ENCODE assay signal across 8 cellular contexts in genomic region chr19:1653300-1653628, GRCh38. TPM values are rescaled to one million over a fixed set of nuclear protein-coding genes. Genes with fewer than 3 reads are reported as not detected.
A peak's percentile ranks its signal among the peaks of the same experiment; 100 is the strongest.
DNase-seq lines count a peak whose midpoint lies in the region; ATAC-seq, FAIRE-seq and TF ChIP-seq lines count a peak whose summit lies in the region.

No MANE protein-coding gene starts in this region.

- H3K27ac Mint-ChIP-seq in naive B cell = peak overlapping the region; percentile 93 to 98 (median 97)

- no peaks in the 10 kb centered on the region for H3K27me3 Mint-ChIP-seq in naive B cell

- H3K9me3 ChIP-seq in AG04450 (ENCODE audit: control insufficient read depth, insufficient read depth, low read length) = no peaks in the 10 kb centered on the region; the same call in 1 of the 2 replicates
- H3K9me3 ChIP-seq in Karpas-422 (ENCODE audit: low read length) = no peaks in the 10 kb centered on the region
- no peaks in the 10 kb centered on the region for H3K9me3 ChIP-seq in duodenal mucosa (ENCODE audit: control insufficient read depth in 1 of 2, low read length in 2 of 2)

- ATAC-seq in naive B cell (ENCODE audit: low read depth in 2 of 2) (no peak), HG03139 (IDR thresholded peaks at IDR 0.05; ENCODE audit: unreplicated experiment) (no peak)

- peaks cover 39 to 56% (median 49%) of the 10 kb centered on the region in 3 donors for H3K4me1 Mint-ChIP-seq in naive B cell

- TF ChIP-seq CTCF in AG04450 (IDR thresholded peaks at IDR 0.05; ENCODE audit: low read depth, low read length) = no peak
- TF ChIP-seq CTCF in D721Med (IDR thresholded peaks at IDR 0.05; ENCODE audit: insufficient read depth, missing control alignments) = no peak

- H3K9me3 Mint-ChIP-seq in naive B cell = no peaks in the 10 kb centered on the region

- H3K4me2 ChIP-seq in Karpas-422 (ENCODE audit: low read depth, low read length, poor library complexity, severe bottlenecking) = peak overlapping the region; percentile 78

- H3K4me3 Mint-ChIP-seq in naive B cell = peak overlapping the region; percentile 73 to 94 (median 90)

- no peak for FAIRE-seq in D721Med (lab: Jason Lieb, UNC)

- POLR2A ChIA-PET in AG04450 (lab: Yijun Ruan, JAX) = interaction anchor here (0.6 to 1.0 kb wide), 4 partner anchors 47 to 144 kb away, joined by 3 read pairs; partner anchors contain the start of genes MBD3 and UQCR11

- no peaks in the 10 kb centered on the region for H3K36me3 Mint-ChIP-seq in naive B cell

- H3K4me1 ChIP-seq in Karpas-422 (ENCODE audit: low read length) (peaks cover 37% of the 10 kb centered on the region), duodenal mucosa (ENCODE audit: control insufficient read depth in 1 of 2, insufficient read depth in 2 of 2, low read length in 2 of 2) (peaks cover 0 to 3% of the 10 kb centered on the region in 2 donors)

- H2AFZ ChIP-seq in Karpas-422 (ENCODE audit: low read length) = peak overlapping the region; percentile 100

- DNase-seq in AG04450 (ENCODE audit: low read depth, low spot score) (no peak), Karpas-422 (no peak), naive B cell (no peak), D721Med (ENCODE audit: insufficient read length, low spot score) (no peak), NCI-H524 treated with DMSO at 0.1 percent for 48 hours (lab: John Stamatoyannopoulos, UW) (no peak)
- DNase-seq in activated CD4-positive, alpha-beta T cell treated with anti-CD3 and anti-CD28 coated beads for 4 hours = no peak

- no peaks in the 10 kb centered on the region for H3K9me2 ChIP-seq in Karpas-422 (replicated peaks; ENCODE audit: insufficient read depth, low read length)

- H3K36me3 ChIP-seq in Karpas-422 (ENCODE audit: insufficient read depth, low read length) = peaks cover 7% of the 10 kb centered on the region; the same call in 1 of the 2 replicates
- H3K36me3 ChIP-seq in duodenal mucosa (ENCODE audit: control insufficient read depth in 1 of 2, insufficient read depth in 2 of 2, low read length in 2 of 2) = peaks cover 0 to 6% of the 10 kb centered on the region in 2 donors

- no peaks in the 10 kb centered on the region for H4K20me1 ChIP-seq in Karpas-422 (ENCODE audit: insufficient read depth, low read depth, low read length)

- CTCF ChIA-PET in AG04450 (lab: Charles Lee) = interaction anchor here (0.6 kb wide), 1 partner anchor 19 kb away, joined by 3 read pairs; no protein-coding TSS in a partner anchor

- H3K27me3 ChIP-seq in AG04450 (ENCODE audit: control insufficient read depth, insufficient read depth, low read length) = no peaks in the 10 kb centered on the region
- H3K27me3 ChIP-seq in Karpas-422 (ENCODE audit: low read length) = no peaks in the 10 kb centered on the region
- peaks cover 0 to under 1% of the 10 kb centered on the region in 2 donors for H3K27me3 ChIP-seq in duodenal mucosa (ENCODE audit: control insufficient read depth in 1 of 2, insufficient read depth in 2 of 2, low read length in 2 of 2)

- H3K4me3 ChIP-seq in AG04450 (ENCODE audit: low read depth, low read length) (peak overlapping the region; percentile 62), Karpas-422 (ENCODE audit: low read length) (peak overlapping the region; percentile 91), duodenal mucosa (ENCODE audit: low read depth in 1 of 2, low read length in 2 of 2) (peak overlapping the region; percentile 75 to 77)

- H3K27ac ChIP-seq in AG04450 (ENCODE audit: low read depth, low read length) (peak overlapping the region; percentile 73), Karpas-422 (ENCODE audit: low read length) (no peak overlapping the region; the same call in 1 of the 2 replicates), duodenal mucosa (ENCODE audit: low read depth, low read length) (peak overlapping the region; percentile 44)

- H3K79me2 ChIP-seq in Karpas-422 (ENCODE audit: low read length) = peaks cover 38% of the 10 kb centered on the region

- H3K9ac ChIP-seq in Karpas-422 (ENCODE audit: low read length) (peak overlapping the region; percentile 98), duodenal mucosa (ENCODE audit: low read depth in 1 of 2, low read length in 2 of 2) (peak overlapping the region; percentile 60 to 84)

RNA-seq across cellular contexts. Expression of gene TCF3, which starts 0.8 kb away (rescaled TPM):
- 47.3 and 51.7 TPM in 2 replicates for polyA plus RNA-seq in AG04450 (2011; rRNA removed)
- polyA minus RNA-seq in AG04450 (2011; rRNA and poly(A)+ RNA removed) = 26.7 and 35.4 TPM in 2 replicates
- 91.5 and 284 TPM in 2 replicates for total RNA-seq in Karpas-422 (2014; rRNA removed; shearing (Covaris generic); ENCODE audit: low replicate concordance)
- polyA plus RNA-seq in naive B cell (ENCODE audit: low read depth in 6 of 6) = 10 to 100 TPM; 17.5 to 45.6 (median 24.8) TPM

RNA-seq across cellular contexts. Expression of gene UQCR11, which starts 48.0 kb away (rescaled TPM):
- polyA plus RNA-seq in AG04450 (2011; rRNA removed) (153 and 166 TPM in 2 replicates), naive B cell (ENCODE audit: low read depth in 6 of 6) (100 to 1,000 TPM; 358 to 546 (median 438) TPM)
- polyA minus RNA-seq in AG04450 (2011; rRNA and poly(A)+ RNA removed) = 25.5 and 26.5 TPM in 2 replicates
- total RNA-seq in Karpas-422 (2014; rRNA removed; shearing (Covaris generic); ENCODE audit: low replicate concordance) = 106 and 170 TPM in 2 replicates
